ENCODE assay signal across 1 cellular context in the genomic region with DNA sequence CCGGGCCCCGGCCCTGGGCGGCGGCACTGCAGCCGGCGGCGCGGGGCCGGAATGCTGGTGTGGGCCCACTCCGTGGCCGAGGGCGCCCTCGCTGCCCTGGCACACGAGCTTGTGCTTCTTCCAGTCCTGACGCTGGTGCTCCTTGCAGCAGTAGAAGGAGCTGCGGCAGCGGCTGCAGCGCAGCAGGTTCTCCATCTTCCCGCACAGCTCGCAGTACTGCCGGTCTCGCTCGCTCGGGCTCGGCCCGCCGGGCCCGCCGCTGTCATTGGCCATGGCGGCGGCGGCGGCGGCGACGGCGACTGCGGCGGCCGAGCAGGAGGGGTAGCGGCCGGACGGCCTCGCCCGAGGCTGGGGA.
TF ChIP-seq lines count a peak whose summit lies in the region.

No MANE protein-coding gene starts in this region.

TF ChIP-seq in HepG2, 621 proteins besides CTCF, POLR2A, EP300 and RAD21 (continued from another document and continues in another):
- TF ChIP-seq, protein P1, sequence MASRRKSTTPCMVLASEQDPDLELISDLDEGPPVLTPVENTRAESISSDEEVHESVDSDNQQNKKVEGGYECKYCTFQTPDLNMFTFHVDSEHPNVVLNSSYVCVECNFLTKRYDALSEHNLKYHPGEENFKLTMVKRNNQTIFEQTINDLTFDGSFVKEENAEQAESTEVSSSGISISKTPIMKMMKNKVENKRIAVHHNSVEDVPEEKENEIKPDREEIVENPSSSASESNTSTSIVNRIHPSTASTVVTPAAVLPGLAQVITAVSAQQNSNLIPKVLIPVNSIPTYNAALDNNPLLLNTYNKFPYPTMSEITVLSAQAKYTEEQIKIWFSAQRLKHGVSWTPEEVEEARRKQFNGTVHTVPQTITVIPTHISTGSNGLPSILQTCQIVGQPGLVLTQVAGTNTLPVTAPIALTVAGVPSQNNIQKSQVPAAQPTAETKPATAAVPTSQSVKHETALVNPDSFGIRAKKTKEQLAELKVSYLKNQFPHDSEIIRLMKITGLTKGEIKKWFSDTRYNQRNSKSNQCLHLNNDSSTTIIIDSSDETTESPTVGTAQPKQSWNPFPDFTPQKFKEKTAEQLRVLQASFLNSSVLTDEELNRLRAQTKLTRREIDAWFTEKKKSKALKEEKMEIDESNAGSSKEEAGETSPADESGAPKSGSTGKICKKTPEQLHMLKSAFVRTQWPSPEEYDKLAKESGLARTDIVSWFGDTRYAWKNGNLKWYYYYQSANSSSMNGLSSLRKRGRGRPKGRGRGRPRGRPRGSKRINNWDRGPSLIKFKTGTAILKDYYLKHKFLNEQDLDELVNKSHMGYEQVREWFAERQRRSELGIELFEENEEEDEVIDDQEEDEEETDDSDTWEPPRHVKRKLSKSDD (CRISPR knock-in tag; IDR thresholded peaks at IDR 0.05; ENCODE audit: low read depth) = no peak
- TF ChIP-seq CCDC6 (CRISPR knock-in tag; IDR thresholded peaks at IDR 0.05) (no peak), CHCHD3 (CRISPR knock-in tag; IDR thresholded peaks at IDR 0.05) (no peak), ZFP36L1 (CRISPR knock-in tag; IDR thresholded peaks at IDR 0.05) (no peak), GZF1 (CRISPR knock-in tag; IDR thresholded peaks at IDR 0.05) (no peak), MTF2 (CRISPR knock-in tag; IDR thresholded peaks at IDR 0.05; ENCODE audit: borderline replicate concordance) (no peak), NFIB (CRISPR knock-in tag; IDR thresholded peaks at IDR 0.05; ENCODE audit: borderline replicate concordance) (no peak), FOXO1 (CRISPR knock-in tag; IDR thresholded peaks at IDR 0.05) (no peak), TBP (CRISPR knock-in tag; IDR thresholded peaks at IDR 0.05) (no peak), SMAD9 (CRISPR knock-in tag; IDR thresholded peaks at IDR 0.05) (no peak), KMT2B (CRISPR knock-in tag; IDR thresholded peaks at IDR 0.05) (no peak), CBX5 (CRISPR knock-in tag; IDR thresholded peaks at IDR 0.05; ENCODE audit: borderline replicate concordance) (no peak), MED13 (CRISPR knock-in tag; IDR thresholded peaks at IDR 0.05) (0 out of 2 replicates have a peak, but pooled peaks have one; percentile 6), ZNF138 (CRISPR knock-in tag; IDR thresholded peaks at IDR 0.05; ENCODE audit: low read depth) (no peak), KDM6A (CRISPR knock-in tag; IDR thresholded peaks at IDR 0.05; ENCODE audit: low read depth) (no peak), REPIN1 (CRISPR knock-in tag; IDR thresholded peaks at IDR 0.05; ENCODE audit: borderline replicate concordance, low read depth) (no peak), TFDP1 (CRISPR knock-in tag; IDR thresholded peaks at IDR 0.05; ENCODE audit: borderline replicate concordance) (no peak), IKZF5 (CRISPR knock-in tag; IDR thresholded peaks at IDR 0.05) (no peak), TARDBP (CRISPR knock-in tag; IDR thresholded peaks at IDR 0.05) (no peak), ZNF557 (CRISPR knock-in tag; IDR thresholded peaks at IDR 0.05) (no peak), POLR2AphosphoS2 (IDR thresholded peaks at IDR 0.05; ENCODE audit: low read depth, low read length) (no peak), SP2 (CRISPR knock-in tag; IDR thresholded peaks at IDR 0.05) (no peak), RERE (CRISPR knock-in tag; IDR thresholded peaks at IDR 0.05; ENCODE audit: low read depth) (no peak), NRL (CRISPR knock-in tag; IDR thresholded peaks at IDR 0.05; ENCODE audit: borderline replicate concordance) (no peak), HOXA5 (CRISPR knock-in tag; IDR thresholded peaks at IDR 0.05) (no peak), SAP130 (CRISPR knock-in tag; IDR thresholded peaks at IDR 0.05; ENCODE audit: low read depth) (peak; percentile 14; the same call in 1 of the 2 replicates), RFX3 (CRISPR knock-in tag; IDR thresholded peaks at IDR 0.05) (no peak), FOXP4 (CRISPR knock-in tag; IDR thresholded peaks at IDR 0.05) (no peak), KLF9 (CRISPR knock-in tag; IDR thresholded peaks at IDR 0.05; ENCODE audit: low read depth) (no peak), CEBPZ (IDR thresholded peaks at IDR 0.05; ENCODE audit: low read length) (no peak), ZFYVE20 (CRISPR knock-in tag; IDR thresholded peaks at IDR 0.05; ENCODE audit: borderline replicate concordance, low read depth) (no peak), RFX5 (IDR thresholded peaks at IDR 0.05; ENCODE audit: low read depth, low read length) (no peak), PHB2 (IDR thresholded peaks at IDR 0.05; ENCODE audit: partially characterized antibody) (no peak), SYNCRIP (IDR thresholded peaks at IDR 0.05; ENCODE audit: insufficient read depth, low read depth, low read length) (no peak), IRX3 (CRISPR knock-in tag; IDR thresholded peaks at IDR 0.05; ENCODE audit: borderline replicate concordance, low read depth) (no peak)
- TF ChIP-seq, protein P2, sequence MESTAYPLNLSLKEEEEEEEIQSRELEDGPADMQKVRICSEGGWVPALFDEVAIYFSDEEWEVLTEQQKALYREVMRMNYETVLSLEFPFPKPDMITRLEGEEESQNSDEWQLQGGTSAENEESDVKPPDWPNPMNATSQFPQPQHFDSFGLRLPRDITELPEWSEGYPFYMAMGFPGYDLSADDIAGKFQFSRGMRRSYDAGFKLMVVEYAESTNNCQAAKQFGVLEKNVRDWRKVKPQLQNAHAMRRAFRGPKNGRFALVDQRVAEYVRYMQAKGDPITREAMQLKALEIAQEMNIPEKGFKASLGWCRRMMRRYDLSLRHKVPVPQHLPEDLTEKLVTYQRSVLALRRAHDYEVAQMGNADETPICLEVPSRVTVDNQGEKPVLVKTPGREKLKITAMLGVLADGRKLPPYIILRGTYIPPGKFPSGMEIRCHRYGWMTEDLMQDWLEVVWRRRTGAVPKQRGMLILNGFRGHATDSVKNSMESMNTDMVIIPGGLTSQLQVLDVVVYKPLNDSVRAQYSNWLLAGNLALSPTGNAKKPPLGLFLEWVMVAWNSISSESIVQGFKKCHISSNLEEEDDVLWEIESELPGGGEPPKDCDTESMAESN (CRISPR knock-in tag; conservative IDR thresholded peaks at IDR 0.05) = no peak
- TF ChIP-seq, protein P3, sequence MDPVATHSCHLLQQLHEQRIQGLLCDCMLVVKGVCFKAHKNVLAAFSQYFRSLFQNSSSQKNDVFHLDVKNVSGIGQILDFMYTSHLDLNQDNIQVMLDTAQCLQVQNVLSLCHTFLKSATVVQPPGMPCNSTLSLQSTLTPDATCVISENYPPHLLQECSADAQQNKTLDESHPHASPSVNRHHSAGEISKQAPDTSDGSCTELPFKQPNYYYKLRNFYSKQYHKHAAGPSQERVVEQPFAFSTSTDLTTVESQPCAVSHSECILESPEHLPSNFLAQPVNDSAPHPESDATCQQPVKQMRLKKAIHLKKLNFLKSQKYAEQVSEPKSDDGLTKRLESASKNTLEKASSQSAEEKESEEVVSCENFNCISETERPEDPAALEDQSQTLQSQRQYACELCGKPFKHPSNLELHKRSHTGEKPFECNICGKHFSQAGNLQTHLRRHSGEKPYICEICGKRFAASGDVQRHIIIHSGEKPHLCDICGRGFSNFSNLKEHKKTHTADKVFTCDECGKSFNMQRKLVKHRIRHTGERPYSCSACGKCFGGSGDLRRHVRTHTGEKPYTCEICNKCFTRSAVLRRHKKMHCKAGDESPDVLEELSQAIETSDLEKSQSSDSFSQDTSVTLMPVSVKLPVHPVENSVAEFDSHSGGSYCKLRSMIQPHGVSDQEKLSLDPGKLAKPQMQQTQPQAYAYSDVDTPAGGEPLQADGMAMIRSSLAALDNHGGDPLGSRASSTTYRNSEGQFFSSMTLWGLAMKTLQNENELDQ (CRISPR knock-in tag; IDR thresholded peaks at IDR 0.05; ENCODE audit: borderline replicate concordance) = no peak
- TF ChIP-seq, protein P4, sequence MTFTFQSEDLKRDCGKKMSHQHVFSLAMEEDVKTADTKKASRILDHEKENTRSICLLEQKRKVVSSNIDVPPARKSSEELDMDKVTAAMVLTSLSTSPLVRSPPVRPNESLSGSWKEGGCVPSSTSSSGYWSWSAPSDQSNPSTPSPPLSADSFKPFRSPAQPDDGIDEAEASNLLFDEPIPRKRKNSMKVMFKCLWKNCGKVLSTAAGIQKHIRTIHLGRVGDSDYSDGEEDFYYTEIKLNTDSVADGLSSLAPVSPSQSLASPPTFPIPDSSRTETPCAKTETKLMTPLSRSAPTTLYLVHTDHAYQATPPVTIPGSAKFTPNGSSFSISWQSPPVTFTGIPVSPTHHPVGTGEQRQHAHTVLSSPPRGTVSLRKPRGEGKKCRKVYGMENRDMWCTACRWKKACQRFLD (CRISPR knock-in tag; IDR thresholded peaks at IDR 0.05; ENCODE audit: borderline replicate concordance) = no peak
